20 cellular contexts compared by ENCODE assay signal in the genomic region with DNA sequence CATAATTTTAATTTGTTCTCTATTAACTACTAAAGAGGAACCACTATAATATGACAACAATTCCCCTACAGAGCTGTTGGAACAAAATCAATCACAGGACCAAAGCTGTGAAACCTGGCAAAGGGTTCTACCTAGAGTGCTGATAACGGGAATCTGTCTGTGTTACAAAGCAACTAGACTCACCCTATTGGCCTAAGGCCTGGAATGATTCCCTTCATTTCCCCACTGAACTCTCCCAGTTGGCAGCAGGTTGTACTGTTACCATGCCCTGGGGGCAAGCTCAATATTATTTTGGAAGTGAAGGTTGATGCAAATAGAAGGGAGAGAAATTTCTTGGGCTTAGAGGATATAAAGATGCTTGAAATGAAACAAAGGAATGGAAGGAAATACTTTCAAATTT.
A peak's percentile ranks its signal among the peaks of the same experiment; 100 is the strongest.
DNase-seq lines count a peak whose midpoint lies in the region; ATAC-seq and TF ChIP-seq lines count a peak whose summit lies in the region.
"Had no signal": no experiment of that assay in that cellular context is flagged by ENCODE, and none has a peak within 500 bp of the region (broad histone marks: within the 10 kb centered on the region; RNA-seq: fewer than 3 reads in every experiment).

No MANE protein-coding gene starts in this region.

- H3K27ac Mint-ChIP-seq in GM23338, result peak overlapping the region; percentile 92
- peak overlapping the region; percentile 40 for H3K27ac Mint-ChIP-seq in glutamatergic neuron (ENCODE audit: unreplicated experiment)
- H3K27ac Mint-ChIP-seq: stimulated activated naive CD8-positive, alpha-beta T cell treated with anti-CD3 and anti-CD28 coated beads, Interleukin-15, Interleukin-2, amounts not matched to agents 100 ng/mL and 50 ng/mL, for 24 hours had no signal

- H3K9me3 ChIP-seq in SJSA1 (replicated peaks), result no peaks in the 10 kb centered on the region
- no peaks in the 10 kb centered on the region for H3K9me3 ChIP-seq in effector memory CD4-positive, alpha-beta T cell (ENCODE audit: control insufficient read depth, low read length)
- H3K9me3 ChIP-seq: BLaER1, HAP-1 had no signal

- H3K4me1 Mint-ChIP-seq in GM23338 (peaks cover 74% of the 10 kb centered on the region), glutamatergic neuron (ENCODE audit: low read depth, unreplicated experiment) (peaks cover 51% of the 10 kb centered on the region)

- peaks cover 59% of the 10 kb centered on the region for H3K4me1 ChIP-seq in GM23338 (ENCODE audit: insufficient read depth)
- H3K4me1 ChIP-seq in SJSA1 (replicated peaks), result peaks cover 37% of the 10 kb centered on the region
- no peaks in the 10 kb centered on the region for H3K4me1 ChIP-seq in effector memory CD4-positive, alpha-beta T cell (ENCODE audit: control insufficient read depth, insufficient read depth, low read length, poor library complexity, severe bottlenecking)
- H3K4me1 ChIP-seq: BLaER1 had no signal

- H2AFZ ChIP-seq in GM23338, result no peak overlapping the region

- H3K36me3 ChIP-seq in GM23338 (ENCODE audit: insufficient read depth), result no peaks in the 10 kb centered on the region
- no peaks in the 10 kb centered on the region; the same call in 1 of the 2 replicates for H3K36me3 ChIP-seq in SJSA1
- H3K36me3 ChIP-seq in effector memory CD4-positive, alpha-beta T cell (ENCODE audit: control insufficient read depth, insufficient read depth, low read length), result no peaks in the 10 kb centered on the region
- H3K36me3 ChIP-seq: BLaER1, brain microvascular endothelial cell, HAP-1 had no signal

- H3K4me3 ChIP-seq in GM23338, result no peak overlapping the region
- H3K4me3 ChIP-seq in SJSA1, result no peak overlapping the region
- no peak overlapping the region for H3K4me3 ChIP-seq in effector memory CD4-positive, alpha-beta T cell (ENCODE audit: insufficient read depth, low read depth, low read length, poor library complexity, severe bottlenecking)
- H3K4me3 ChIP-seq: BLaER1, HAP-1 had no signal

- TF ChIP-seq CTCF in GM23338 (conservative IDR thresholded peaks at IDR 0.05; ENCODE audit: low read depth in 2 of 2), result no peak
- no peak for TF ChIP-seq CTCF in glutamatergic neuron (IDR thresholded peaks at IDR 0.05; ENCODE audit: partially characterized antibody, unreplicated experiment)
- TF ChIP-seq CTCF in GM10266 (IDR thresholded peaks at IDR 0.05; ENCODE audit: control insufficient read depth, insufficient read depth, low read depth, missing control alignments), result no peak

- no peak overlapping the region for H3K4me3 Mint-ChIP-seq in GM23338
- no peak overlapping the region for H3K4me3 Mint-ChIP-seq in glutamatergic neuron (ENCODE audit: unreplicated experiment)
- H3K4me3 Mint-ChIP-seq: stimulated activated naive CD8-positive, alpha-beta T cell treated with anti-CD3 and anti-CD28 coated beads, Interleukin-15, Interleukin-2, amounts not matched to agents 100 ng/mL and 50 ng/mL, for 24 hours had no signal

- H4K20me1 ChIP-seq in GM23338 (replicated peaks; ENCODE audit: insufficient read depth), result no peaks in the 10 kb centered on the region
- H4K20me1 ChIP-seq: BLaER1 had no signal

- no peaks in the 10 kb centered on the region for H3F3A ChIP-seq in GM23338 (replicated peaks; ENCODE audit: low read depth)

- no peaks in the 10 kb centered on the region for H3K27me3 Mint-ChIP-seq in GM23338 (ENCODE audit: insufficient read depth, low read depth, poor library complexity)
- peaks cover 3% of the 10 kb centered on the region for H3K27me3 Mint-ChIP-seq in glutamatergic neuron (ENCODE audit: unreplicated experiment)
- H3K27me3 Mint-ChIP-seq: stimulated activated naive CD8-positive, alpha-beta T cell treated with anti-CD3 and anti-CD28 coated beads, Interleukin-15, Interleukin-2, amounts not matched to agents 100 ng/mL and 50 ng/mL, for 24 hours had no signal

- no peaks in the 10 kb centered on the region for H3K9me3 Mint-ChIP-seq in GM23338
- peaks cover 7% of the 10 kb centered on the region for H3K9me3 Mint-ChIP-seq in glutamatergic neuron (ENCODE audit: unreplicated experiment)
- H3K9me3 Mint-ChIP-seq: stimulated activated naive CD8-positive, alpha-beta T cell treated with anti-CD3 and anti-CD28 coated beads, Interleukin-15, Interleukin-2, amounts not matched to agents 100 ng/mL and 50 ng/mL, for 24 hours had no signal

- H3K79me2 ChIP-seq in GM23338 (replicated peaks; ENCODE audit: insufficient read depth), result peaks cover 17% of the 10 kb centered on the region

- H3K9me2 ChIP-seq in GM23338 (ENCODE audit: insufficient read depth), result no peaks in the 10 kb centered on the region

- ATAC-seq in GM23338, result peak; percentile 21; the same call in 1 of the 3 replicates
- ATAC-seq: foreskin keratinocyte had no signal

- H3K27ac ChIP-seq in GM23338 (ENCODE audit: low read depth) (peak overlapping the region; percentile 78), SJSA1 (peak overlapping the region; percentile 53)
- no peak overlapping the region for H3K27ac ChIP-seq in effector memory CD4-positive, alpha-beta T cell (ENCODE audit: insufficient read depth, low read length, poor library complexity, severe bottlenecking)
- H3K27ac ChIP-seq: BLaER1, foreskin keratinocyte, VCaP had no signal

- no peak overlapping the region for H3K4me2 ChIP-seq in GM23338
- H3K4me2 ChIP-seq: BLaER1 had no signal

- no peaks in the 10 kb centered on the region for H3K27me3 ChIP-seq in GM23338 (ENCODE audit: insufficient read depth)
- no peaks in the 10 kb centered on the region for H3K27me3 ChIP-seq in SJSA1 (replicated peaks)
- H3K27me3 ChIP-seq in effector memory CD4-positive, alpha-beta T cell (replicated peaks; ENCODE audit: control insufficient read depth, insufficient read depth, low read length, poor library complexity, severe bottlenecking), result no peaks in the 10 kb centered on the region
- H3K27me3 ChIP-seq: BLaER1, brain microvascular endothelial cell, foreskin keratinocyte had no signal

- DNase-seq in GM23338 (ENCODE audit: low spot score) (no peak), SJSA1 (ENCODE audit: low read depth in 1 of 2, low spot score in 2 of 2) (no peak), glutamatergic neuron (no peak), renal cortical epithelial cell (ENCODE audit: low read depth) (peak; percentile 29), NCI-H187 treated with DMSO at 0.1 percent for 48 hours (lab: John Stamatoyannopoulos, UW) (no peak), GM10266 (ENCODE audit: extremely low spot score) (no peak)
- DNase-seq in effector memory CD4-positive, alpha-beta T cell, result no peak
- DNase-seq: activated gamma-delta T cell; DND-41; foreskin keratinocyte; midbrain; NCI-H1417; NCI-H524; nucleus accumbens; stimulated activated CD4-positive, alpha-beta T cell treated with anti-CD3 and anti-CD28 coated beads, Interleukin-12 subunit alpha, Interleukin-12 subunit beta, amount 100 ng/mL, for 4 hours had no signal

- H3K36me3 Mint-ChIP-seq in GM23338 (ENCODE audit: low read depth) (peaks cover 10% of the 10 kb centered on the region; the same call in 2 of the 3 replicates), glutamatergic neuron (ENCODE audit: unreplicated experiment) (no peaks in the 10 kb centered on the region)

TF ChIP-seq in GM23338, 12 proteins besides CTCF, POLR2A, EP300 and RAD21 (continues in another document):
- no peak for TF ChIP-seq ZNF331 (CRISPR knock-in tag; IDR thresholded peaks at IDR 0.05; ENCODE audit: low read depth)
- no peak for TF ChIP-seq NANOG (IDR thresholded peaks at IDR 0.05; ENCODE audit: borderline replicate concordance)
- TF ChIP-seq STAT1 (IDR thresholded peaks at IDR 0.05; ENCODE audit: unreplicated experiment), result no peak
